Comparison of ENCODE assay signal across 28 cellular contexts in the genomic region with DNA sequence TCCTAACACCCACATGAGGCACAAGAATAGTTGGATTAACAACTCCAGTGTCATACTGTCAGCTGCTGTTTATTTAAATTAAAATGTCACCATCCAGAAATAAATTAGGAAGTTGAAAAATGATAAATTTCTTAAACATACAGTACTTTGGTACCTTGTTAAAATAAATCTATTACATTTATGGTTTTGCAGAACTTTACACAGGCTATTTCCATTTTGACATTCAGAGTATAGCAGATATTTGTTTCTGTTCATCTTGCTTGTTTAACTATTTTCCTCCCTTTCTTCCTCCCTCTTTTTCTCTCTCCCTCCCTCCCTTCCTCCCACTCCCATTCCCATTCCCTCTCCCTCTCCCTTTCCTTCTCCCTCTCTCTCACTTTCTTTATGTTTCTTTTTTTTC.
"Had no signal": no experiment of that assay in that cellular context is flagged by ENCODE, and none has a peak within 500 bp of the region (broad histone marks: within the 10 kb centered on the region; RNA-seq: fewer than 3 reads in every experiment).

No MANE protein-coding gene starts in this region.

- H3K27me3 ChIP-seq: colonic mucosa, dorsolateral prefrontal cortex, esophagus muscularis mucosa, esophagus squamous epithelium, foreskin keratinocyte, gastrocnemius medialis, gastroesophageal sphincter, heart left ventricle, heart right ventricle had no signal

- ATAC-seq: effector memory CD8-positive, alpha-beta T cell; esophagus mucosa; foreskin keratinocyte; gastrocnemius medialis; gastroesophageal sphincter; heart left ventricle; heart right ventricle had no signal

- H3K4me1 ChIP-seq: colonic mucosa, esophagus muscularis mucosa, esophagus squamous epithelium, foreskin keratinocyte, gastrocnemius medialis, gastroesophageal sphincter, heart left ventricle, heart right ventricle had no signal

- H3K36me3 ChIP-seq: colonic mucosa, esophagus muscularis mucosa, esophagus squamous epithelium, gastrocnemius medialis, gastroesophageal sphincter, heart left ventricle, heart right ventricle had no signal

- H3K4me3 ChIP-seq: colonic mucosa, coronary artery, dorsolateral prefrontal cortex, esophagus muscularis mucosa, esophagus squamous epithelium, gastrocnemius medialis, gastroesophageal sphincter, heart left ventricle, heart right ventricle had no signal

- H3K27ac ChIP-seq: colonic mucosa, coronary artery, dorsolateral prefrontal cortex, epithelial cell of prostate, esophagus muscularis mucosa, esophagus squamous epithelium, foreskin keratinocyte, gastrocnemius medialis, gastroesophageal sphincter, heart left ventricle, heart right ventricle had no signal

- DNase-seq: colonic mucosa; cortex of kidney; dermis blood vessel endothelial cell; dorsolateral prefrontal cortex; effector CD4-positive, alpha-beta T cell; effector CD8-positive, alpha-beta T cell; effector memory CD4-positive, alpha-beta T cell; effector memory CD8-positive, alpha-beta T cell; endodermal cell; erythroblast; esophagus squamous epithelium; foreskin fibroblast; foreskin keratinocyte; foreskin melanocyte; gastrocnemius medialis; glutamatergic neuron; head of caudate nucleus; heart left ventricle; heart right ventricle had no signal

- H3K9me3 ChIP-seq: colonic mucosa, esophagus muscularis mucosa, esophagus squamous epithelium, gastrocnemius medialis, gastroesophageal sphincter, heart right ventricle had no signal

- FAIRE-seq: colon, endometrium, endothelial cell of umbilical vein, frontal cortex had no signal
